In the genomic region with DNA sequence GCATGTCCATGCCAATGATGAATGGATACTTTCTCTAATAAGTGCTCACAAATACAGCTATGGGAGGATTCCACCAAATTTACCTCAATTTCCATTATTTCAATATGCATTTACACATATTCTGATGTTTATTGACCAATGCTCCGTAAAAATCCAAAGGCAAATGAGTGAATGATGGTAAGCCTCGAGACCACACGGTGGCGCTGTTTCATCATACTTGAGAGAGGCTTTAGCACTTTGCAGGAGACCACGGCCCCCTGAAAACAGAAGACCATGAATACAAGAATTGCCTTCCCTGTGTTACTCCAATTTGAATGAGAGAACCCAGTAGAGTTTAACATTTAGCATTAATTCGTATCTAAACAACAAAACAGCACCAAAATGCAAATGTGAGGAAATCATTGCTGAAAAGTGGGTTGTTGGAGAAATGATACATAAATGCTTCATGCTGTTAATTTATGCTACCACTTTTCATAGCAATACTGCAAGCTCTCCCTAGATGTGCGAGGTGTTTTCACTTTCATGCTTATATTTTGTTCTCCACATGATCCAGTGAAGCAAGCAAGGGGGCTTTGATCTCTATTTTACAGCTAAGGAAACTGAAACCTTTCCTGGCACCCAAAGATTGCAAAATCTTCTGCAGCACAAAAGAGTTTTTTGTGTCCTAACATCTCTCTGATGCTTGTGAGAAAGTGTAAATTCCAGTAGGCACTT, we compare ENCODE assay signal across 8 cellular contexts. TPM values are rescaled to one million over a fixed set of nuclear protein-coding genes. Genes with fewer than 3 reads are reported as not detected.
DNase-seq lines count a peak whose midpoint lies in the region; ATAC-seq and TF ChIP-seq lines count a peak whose summit lies in the region.

No MANE protein-coding gene starts in this region.

- peaks cover 12% of the 10 kb centered on the region for H3K27me3 Mint-ChIP-seq in activated T-cell treated with anti-CD3 and anti-CD28 coated beads, Interleukin-2, amount 50 U/mL, for 24 hours

- intact Hi-C loops in OCI-LY7 (cut with micrococcal nuclease; ENCODE audit: unreplicated experiment) (loop anchor here (1.0 kb wide), 2 partner anchors 180 to 486 kb away; no protein-coding TSS in a partner anchor), stomach (cut with DNase I; ENCODE audit: low total_unique reads) (loop anchor here (2.0 to 10.0 kb wide), 2 partner anchors 186 to 482 kb away; no protein-coding TSS in a partner anchor)

- H3K4me1 Mint-ChIP-seq in activated T-cell treated with anti-CD3 and anti-CD28 coated beads, Interleukin-2, amount 50 U/mL, for 24 hours (ENCODE audit: low read depth) = peaks cover 25% of the 10 kb centered on the region

- no peak overlapping the region for H3K4me3 ChIP-seq in OCI-LY7 (ENCODE audit: low read depth, low read length, poor library complexity, severe bottlenecking)
- no peak overlapping the region for H3K4me3 ChIP-seq in neural cell (ENCODE audit: low read length)
- H3K4me3 ChIP-seq in stomach = no peak overlapping the region

- no peak overlapping the region for H3K27ac Mint-ChIP-seq in activated T-cell treated with anti-CD3 and anti-CD28 coated beads, Interleukin-2, amount 50 U/mL, for 24 hours

- DNase-seq in Daoy (ENCODE audit: low read depth) = peak; percentile 88
- peak; percentile 25 for DNase-seq in HuH-7.5 (ENCODE audit: low spot score)
- DNase-seq in OCI-LY7 (ENCODE audit: low spot score) = peak; percentile 80
- peak; percentile 65 for DNase-seq in activated T-cell treated with anti-CD3 and anti-CD28 coated beads, Interleukin-2, amount 50 U/mL, for 24 hours
- DNase-seq in fibroblast of gingiva (ENCODE audit: low read depth) = peak; percentile 55
- DNase-seq in stomach = peak; percentile 74

- no peaks in the 10 kb centered on the region for H3K79me2 ChIP-seq in OCI-LY7 (ENCODE audit: insufficient read depth, low read depth, low read length)
- no peaks in the 10 kb centered on the region for H3K79me2 ChIP-seq in neural cell (replicated peaks; ENCODE audit: insufficient read depth, low read length)

- H3K4me1 ChIP-seq in OCI-LY7 (ENCODE audit: insufficient read depth, low read length, poor library complexity, severe bottlenecking) (no peaks in the 10 kb centered on the region), stomach (peaks cover 0 to 23% (median 21%) of the 10 kb centered on the region in 4 donors)

- H3K4me2 ChIP-seq in OCI-LY7 (ENCODE audit: low read length) = no peak overlapping the region
- H3K4me2 ChIP-seq in neural cell (ENCODE audit: low read length) = no peak overlapping the region

- 3 to 6% (median 4%) methylated on average over 7 of the region's 7 CpGs for WGBS in stomach, 5 donors

- peak; percentile 97 for TF ChIP-seq CTCF in OCI-LY7 (conservative IDR thresholded peaks at IDR 0.05; ENCODE audit: low read length)
- peak; percentile 96 for TF ChIP-seq CTCF in neural cell (IDR thresholded peaks at IDR 0.05; ENCODE audit: poor library complexity, severe bottlenecking)
- peak in 5 of 7 experiments; percentile 78 to 87 (median 84) for TF ChIP-seq CTCF in stomach (IDR thresholded peaks at IDR 0.05)

- TF ChIP-seq EP300 in neural cell (conservative IDR thresholded peaks at IDR 0.05; ENCODE audit: poor library complexity, severe bottlenecking) (no peak), stomach (IDR thresholded peaks at IDR 0.05) (no peak)

- H2AFZ ChIP-seq in OCI-LY7 (ENCODE audit: low read length) (no peak overlapping the region), neural cell (ENCODE audit: low read depth, low read length) (no peak overlapping the region)

- H3K9me3 ChIP-seq in OCI-LY7 (ENCODE audit: low read length) = no peaks in the 10 kb centered on the region
- H3K9me3 ChIP-seq in neural cell (ENCODE audit: low read length) = no peaks in the 10 kb centered on the region
- no peaks in the 10 kb centered on the region for H3K9me3 ChIP-seq in stomach

- no peaks in the 10 kb centered on the region for H3F3A ChIP-seq in neural cell (ENCODE audit: insufficient read depth, low read length, poor library complexity, severe bottlenecking)

- H3K9me3 Mint-ChIP-seq in activated T-cell treated with anti-CD3 and anti-CD28 coated beads, Interleukin-2, amount 50 U/mL, for 24 hours = no peaks in the 10 kb centered on the region

- no peak for TF ChIP-seq POLR2A in stomach (IDR thresholded peaks at IDR 0.05)

- no TSS peak for BruUV-seq in OCI-LY7 (replicated peaks; lab: Mats Ljungman, UMichigan)

- no peaks in the 10 kb centered on the region for H3K9me2 ChIP-seq in OCI-LY7 (ENCODE audit: insufficient read depth, low read length)
- H3K9me2 ChIP-seq in neural cell (ENCODE audit: insufficient read depth, low read length) = no peaks in the 10 kb centered on the region

- H3K27ac ChIP-seq in OCI-LY7 (ENCODE audit: low read depth, low read length, poor library complexity, severe bottlenecking) (no peak overlapping the region), neural cell (ENCODE audit: low read length) (peak overlapping the region; percentile 6), stomach (no peak overlapping the region)

- no peaks in the 10 kb centered on the region for H3K36me3 Mint-ChIP-seq in activated T-cell treated with anti-CD3 and anti-CD28 coated beads, Interleukin-2, amount 50 U/mL, for 24 hours (ENCODE audit: low read depth)

- TF ChIP-seq RAD21 in neural cell (conservative IDR thresholded peaks at IDR 0.05) = peak; percentile 96

- ATAC-seq in HG03469 (IDR thresholded peaks at IDR 0.05; ENCODE audit: unreplicated experiment) = no peak

- CTCF ChIA-PET in OCI-LY7 (lab: Charles Lee; ENCODE audit: unreplicated experiment) = no interaction called here

- H3K9ac ChIP-seq in neural cell (ENCODE audit: low read length) = no peak overlapping the region

- no peak overlapping the region for H3K4me3 Mint-ChIP-seq in activated T-cell treated with anti-CD3 and anti-CD28 coated beads, Interleukin-2, amount 50 U/mL, for 24 hours

- no peaks in the 10 kb centered on the region for H3K27me3 ChIP-seq in neural cell (ENCODE audit: insufficient read depth, low read depth, low read length)
- H3K27me3 ChIP-seq in stomach = peaks cover 0 to 12% (median 0%) of the 10 kb centered on the region in 3 donors

- POLR2A ChIA-PET in OCI-LY7 (lab: Charles Lee) = interaction anchor here (0.6 kb wide), 1 partner anchor 198 kb away, joined by 5 read pairs; no protein-coding TSS in a partner anchor

- H3K36me3 ChIP-seq in OCI-LY7 (ENCODE audit: insufficient read depth, low read length) = no peaks in the 10 kb centered on the region
- no peaks in the 10 kb centered on the region for H3K36me3 ChIP-seq in neural cell (ENCODE audit: insufficient read depth, low read length)
- H3K36me3 ChIP-seq in stomach = no peaks in the 10 kb centered on the region

- H4K20me1 ChIP-seq in OCI-LY7 (ENCODE audit: insufficient read depth, low read length) (no peaks in the 10 kb centered on the region), neural cell (ENCODE audit: insufficient read depth) (no peaks in the 10 kb centered on the region)

TF ChIP-seq in neural cell, 6 proteins besides CTCF, POLR2A, EP300 and RAD21:
- no peak for TF ChIP-seq POLR2AphosphoS5 (IDR thresholded peaks at IDR 0.05)
- no peak for TF ChIP-seq EZH2 (IDR thresholded peaks at IDR 0.05; ENCODE audit: borderline replicate concordance, insufficient read depth, low read length, poor library complexity, severe bottlenecking)
- TF ChIP-seq MXI1 (conservative IDR thresholded peaks at IDR 0.05; ENCODE audit: poor library complexity, severe bottlenecking) = no peak
- TF ChIP-seq TAF1 (IDR thresholded peaks at IDR 0.05; ENCODE audit: low read depth) = no peak
- TF ChIP-seq SMC3 (conservative IDR thresholded peaks at IDR 0.05; ENCODE audit: poor library complexity) = peak; percentile 95

RNA-seq across cellular contexts. Expression of gene TRIL, which starts 35.4 kb away (rescaled TPM):
- total RNA-seq in Daoy (2014; rRNA removed; shearing (Covaris generic)) = 0.11 and 0.15 TPM in 2 replicates
- not detected in 2 replicates for total RNA-seq in OCI-LY7 (2014; rRNA removed; shearing (Covaris generic))
- total RNA-seq in OCI-LY7 (2022) (not detected in 2 replicates), stomach (10 to 100 TPM in 1 of 5 donors, 1 to 10 TPM in 3, not detected in 1; 1.3 to 26.1 (median 5.6) TPM)
- polyA plus RNA-seq in neural cell (1.4 TPM in 2 replicates), stomach (1 to 10 TPM in 2 of 3 donors, under 1 TPM in 1; 0.92 to 1.3 (median 1.1) TPM)
- 3.2 and 4.4 TPM in 2 replicates for polyA minus RNA-seq in neural cell

Comparison
In these comparisons a context has a peak if more than half of its experiments do, and no peak if none do; other contexts are left out.
1. DNase-seq: peak in every context shown above with its lines; median percentile 88 in Daoy; 80 in OCI-LY7; 74 in stomach; 65 in activated T-cell treated with anti-CD3 and anti-CD28 coated beads, Interleukin-2, amount 50 U/mL, for 24 hours; 55 in fibroblast of gingiva; 25 in HuH-7.5.